ENCODE assay signal across 37 cellular contexts in genomic region chr1:160961419-160961818, GRCh38. TPM values are rescaled to one million over a fixed set of nuclear protein-coding genes. Genes with fewer than 3 reads are reported as not detected.
"Had no signal": no experiment of that assay in that cellular context is flagged by ENCODE, and none has a peak within 500 bp of the region (broad histone marks: within the 10 kb centered on the region; RNA-seq: fewer than 3 reads in every experiment).

No MANE protein-coding gene starts in this region.

- DNase-seq: activated B cell treated with CpG ODN at 0.5 μM for 24 hours; activated CD4-positive, alpha-beta T cell treated with anti-CD3 and anti-CD28 coated beads for 48 hours; activated CD4-positive, alpha-beta T cell treated with anti-CD3 and anti-CD28 coated beads, Interleukin-2, amount 50 U/mL, for 1 hour; activated CD4-positive, alpha-beta T cell treated with anti-CD3 and anti-CD28 coated beads, Interleukin-2, amount 50 U/mL, for 48 hours; activated CD8-positive, alpha-beta memory T cell treated with anti-CD3 and anti-CD28 coated beads for 24 hours; activated CD8-positive, alpha-beta T cell treated with anti-CD3 and anti-CD28 coated beads for 36 hours; activated effector memory CD4-positive, alpha-beta T cell treated with Interleukin-2 at 50 U/mL for 16 hours; activated gamma-delta T cell treated with Interleukin-2 at 50 U/mL for 16 hours; activated naive CD4-positive, alpha-beta T cell treated with anti-CD3 and anti-CD28 coated beads, Interleukin-2, amount 50 U/mL, for 16 hours; activated naive CD4-positive, alpha-beta T cell treated with Interleukin-2 at 50 U/mL for 16 hours; activated T-cell treated with anti-CD3 and anti-CD28 coated beads, Interleukin-2, amount 50 U/mL, for 4 hours; amniotic stem cell; anterior cingulate cortex; brain microvascular endothelial cell; dorsolateral prefrontal cortex; effector memory CD4-positive, alpha-beta T cell; endodermal cell; erythroblast; foreskin keratinocyte; gastrocnemius medialis; glutamatergic neuron; heart left ventricle; T-helper 1 cell; T-helper 17 cell; T1000 had no signal

- H3K4me1 ChIP-seq: esophagus muscularis mucosa, foreskin keratinocyte, gastrocnemius medialis, heart left ventricle had no signal

- H3K36me3 ChIP-seq: brain microvascular endothelial cell, esophagus muscularis mucosa, gastrocnemius medialis, heart left ventricle had no signal

- H3K9me3 ChIP-seq: esophagus muscularis mucosa, gastrocnemius medialis, heart left ventricle had no signal

- H3K27me3 Mint-ChIP-seq: activated B cell treated with CpG ODN at 0.5 μM for 24 hours; activated CD8-positive, alpha-beta T cell treated with anti-CD3 and anti-CD28 coated beads for 36 hours; activated T-helper 17 cell treated with anti-CD3 and anti-CD28 coated beads, Interleukin-2, amount 50 U/mL, for 72 hours; central memory CD8-positive, alpha-beta T cell had no signal

- H3K4me3 Mint-ChIP-seq: activated B cell treated with CpG ODN at 0.5 μM for 24 hours; activated CD8-positive, alpha-beta T cell treated with anti-CD3 and anti-CD28 coated beads for 36 hours; activated naive CD8-positive, alpha-beta T cell; activated T-cell treated with anti-CD3 and anti-CD28 coated beads, Interleukin-2, amount 50 U/mL, for 4 hours; activated T-helper 17 cell treated with anti-CD3 and anti-CD28 coated beads, Interleukin-2, amount 50 U/mL, for 72 hours; central memory CD8-positive, alpha-beta T cell; dendritic cell treated with granulocyte-macrophage colony-stimulating factor and Interleukin-4, amounts not matched to agents 40 ng/mL and 50 ng/mL, for 4 days; endodermal cell; T-helper 17 cell; T-helper 2 cell treated with Interferon-gamma antibody and Interleukin-4, amounts not matched to agents 5 μg/mL and 100 μg/mL, for 36 hours had no signal

- H3K9me3 Mint-ChIP-seq: activated B cell treated with CpG ODN at 0.5 μM for 24 hours; activated CD8-positive, alpha-beta T cell treated with anti-CD3 and anti-CD28 coated beads for 36 hours; activated T-cell treated with anti-CD3 and anti-CD28 coated beads, Interleukin-2, amount 50 U/mL, for 4 hours; activated T-helper 17 cell treated with anti-CD3 and anti-CD28 coated beads, Interleukin-2, amount 50 U/mL, for 72 hours; central memory CD8-positive, alpha-beta T cell; dendritic cell treated with granulocyte-macrophage colony-stimulating factor and Interleukin-4, amounts not matched to agents 40 ng/mL and 50 ng/mL, for 4 days; endodermal cell; T-helper 2 cell treated with Interferon-gamma antibody and Interleukin-4, amounts not matched to agents 5 μg/mL and 100 μg/mL, for 36 hours had no signal

- ATAC-seq: activated CD4-positive, CD25-positive, alpha-beta regulatory T cell treated with anti-CD3 and anti-CD28 coated beads, Interleukin-2, amount 50 U/mL, for 24 hours; activated CD8-positive, alpha-beta T cell treated with anti-CD3 and anti-CD28 coated beads for 36 hours; activated T-cell treated with anti-CD3 and anti-CD28 coated beads, Interleukin-2, amount 50 U/mL, for 4 hours; activated T-helper 17 cell treated with anti-CD3 and anti-CD28 coated beads, Interleukin-2, amount 50 U/mL, for 72 hours; foreskin keratinocyte; gastrocnemius medialis; heart left ventricle; T-helper 17 cell had no signal

- H3K27ac Mint-ChIP-seq: activated B cell treated with CpG ODN at 0.5 μM for 24 hours; activated CD8-positive, alpha-beta T cell treated with anti-CD3 and anti-CD28 coated beads for 36 hours; activated naive CD8-positive, alpha-beta T cell; activated T-helper 17 cell treated with anti-CD3 and anti-CD28 coated beads, Interleukin-2, amount 50 U/mL, for 72 hours; dendritic cell treated with granulocyte-macrophage colony-stimulating factor and Interleukin-4, amounts not matched to agents 40 ng/mL and 50 ng/mL, for 4 days; endodermal cell; T-helper 17 cell; T-helper 2 cell treated with Interferon-gamma antibody and Interleukin-4, amounts not matched to agents 5 μg/mL and 100 μg/mL, for 36 hours had no signal

- H3K4me3 ChIP-seq: coronary artery, dorsolateral prefrontal cortex, esophagus muscularis mucosa, gastrocnemius medialis, heart left ventricle had no signal

- H3K27ac ChIP-seq: brain microvascular endothelial cell, coronary artery, dorsolateral prefrontal cortex, esophagus muscularis mucosa, foreskin keratinocyte, gastrocnemius medialis, heart left ventricle, VCaP had no signal

- H3K36me3 Mint-ChIP-seq: activated naive CD8-positive, alpha-beta T cell had no signal

- H3K27me3 ChIP-seq: brain microvascular endothelial cell, dorsolateral prefrontal cortex, esophagus muscularis mucosa, foreskin keratinocyte, gastrocnemius medialis, heart left ventricle had no signal

- H3K4me1 Mint-ChIP-seq: activated B cell treated with CpG ODN at 0.5 μM for 24 hours; activated T-helper 17 cell treated with anti-CD3 and anti-CD28 coated beads, Interleukin-2, amount 50 U/mL, for 72 hours; central memory CD8-positive, alpha-beta T cell; T-helper 17 cell had no signal

RNA-seq across cellular contexts. Expression of gene ITLN2, which starts 6.8 kb away (rescaled TPM):
- total RNA-seq: activated B cell treated with CpG ODN at 0.5 μM for 24 hours; activated CD8-positive, alpha-beta T cell treated with anti-CD3 and anti-CD28 coated beads for 36 hours; activated T-cell treated with anti-CD3 and anti-CD28 coated beads, Interleukin-2, amount 50 U/mL, for 4 hours; activated T-helper 17 cell treated with anti-CD3 and anti-CD28 coated beads, Interleukin-2, amount 50 U/mL, for 72 hours; astrocyte; cardiac septum; cerebellum; dorsolateral prefrontal cortex; esophagus muscularis mucosa; foreskin keratinocyte; gastrocnemius medialis; T-helper 17 cell had no signal
